ENCODE assay signal across 8 cellular contexts in genomic region chr14:95515080-95515489, GRCh38. TPM values are rescaled to one million over a fixed set of nuclear protein-coding genes. Genes with fewer than 3 reads are reported as not detected.
DNase-seq lines count a peak whose midpoint lies in the region; ATAC-seq and TF ChIP-seq lines count a peak whose summit lies in the region.

No MANE protein-coding gene starts in this region.

- TF ChIP-seq POLR2A in sigmoid colon (IDR thresholded peaks at IDR 0.05) = no peak

- no peaks in the 10 kb centered on the region for H3K27me3 Mint-ChIP-seq in activated T-helper 17 cell treated with anti-CD3 and anti-CD28 coated beads, Interleukin-2, amount 50 U/mL, for 72 hours

- H3K27me3 ChIP-seq in BE2C (no peaks in the 10 kb centered on the region), H7 (ENCODE audit: control insufficient read depth, insufficient read depth, low read length) (peaks cover 34% of the 10 kb centered on the region), heart right ventricle (no peaks in the 10 kb centered on the region), sigmoid colon (peaks cover 4 to 26% (median 20%) of the 10 kb centered on the region in 3 donors)

- ATAC-seq in activated T-helper 17 cell treated with anti-CD3 and anti-CD28 coated beads, Interleukin-2, amount 50 U/mL, for 72 hours (replicated peaks) = peak; percentile 5
- ATAC-seq in heart right ventricle = peak in 6 of 8 donors; percentile 8 to 56 (median 40)
- ATAC-seq in HG03196 (IDR thresholded peaks at IDR 0.05; ENCODE audit: unreplicated experiment) = no peak
- no peak for ATAC-seq in HG03097 (IDR thresholded peaks at IDR 0.05; ENCODE audit: low FRiP score, unreplicated experiment)
- no peak for ATAC-seq in HG03045 (IDR thresholded peaks at IDR 0.05; ENCODE audit: unreplicated experiment)

- H3K9me3 Mint-ChIP-seq in activated T-helper 17 cell treated with anti-CD3 and anti-CD28 coated beads, Interleukin-2, amount 50 U/mL, for 72 hours = no peaks in the 10 kb centered on the region

- H3K4me3 ChIP-seq in BE2C (ENCODE audit: low read depth, low read length) (peak overlapping the region; percentile 15; the same call in 1 of the 2 replicates), H7 (ENCODE audit: insufficient read depth, low read depth, low read length) (no peak overlapping the region), heart right ventricle (peak overlapping the region in 9 of 10 donors; percentile 68 to 86 (median 80)), sigmoid colon (peak overlapping the region in 3 of 4 donors; percentile 60 to 72 (median 65))

- H3K27ac ChIP-seq in heart right ventricle = peak overlapping the region; percentile 67 to 95 (median 92)
- H3K27ac ChIP-seq in sigmoid colon = peak overlapping the region; percentile 22 to 88 (median 74)

- WGBS in heart right ventricle, 2 donors = 20 to 25% methylated on average over 9 of the region's 9 CpGs
- WGBS in sigmoid colon, 2 donors = 37 to 61% methylated on average over 9 of the region's 9 CpGs

- H3K9me3 ChIP-seq in BE2C (no peaks in the 10 kb centered on the region), heart right ventricle (no peaks in the 10 kb centered on the region), sigmoid colon (no peaks in the 10 kb centered on the region)

- H3K4me1 Mint-ChIP-seq in activated T-helper 17 cell treated with anti-CD3 and anti-CD28 coated beads, Interleukin-2, amount 50 U/mL, for 72 hours = peaks cover 43% of the 10 kb centered on the region

- H3K27ac Mint-ChIP-seq in activated T-helper 17 cell treated with anti-CD3 and anti-CD28 coated beads, Interleukin-2, amount 50 U/mL, for 72 hours = peak overlapping the region; percentile 91

- intact Hi-C loops in heart right ventricle (cut with DNase I) (loop anchor here in 2 of 10 donors (5.0 kb wide), 2 partner anchors 33 to 43 kb away; no protein-coding TSS in a partner anchor), sigmoid colon (cut with DNase I) (no loop called here)

- no peak for TF ChIP-seq EP300 in sigmoid colon (IDR thresholded peaks at IDR 0.05)

- peaks cover 54% of the 10 kb centered on the region for H3K36me3 Mint-ChIP-seq in activated T-helper 17 cell treated with anti-CD3 and anti-CD28 coated beads, Interleukin-2, amount 50 U/mL, for 72 hours (ENCODE audit: low read depth)

- peaks cover 41% of the 10 kb centered on the region for H3K4me1 ChIP-seq in BE2C
- H3K4me1 ChIP-seq in heart right ventricle = peaks cover 24 to 83% (median 55%) of the 10 kb centered on the region in 9 donors
- peaks cover 0 to 49% (median 41%) of the 10 kb centered on the region in 4 donors for H3K4me1 ChIP-seq in sigmoid colon

- TF ChIP-seq CTCF in BE2C (IDR thresholded peaks at IDR 0.05; ENCODE audit: low read depth, low read length) (no peak), heart right ventricle (IDR thresholded peaks at IDR 0.05) (no peak), sigmoid colon (IDR thresholded peaks at IDR 0.05) (no peak)

- peak; percentile 63 for DNase-seq in BE2C
- DNase-seq in H7 = peak; percentile 78
- peak in 1 of 2 donors; percentile 59 for DNase-seq in heart right ventricle
- DNase-seq in sigmoid colon = peak; percentile 78

- peak overlapping the region; percentile 90 for H3K4me3 Mint-ChIP-seq in activated T-helper 17 cell treated with anti-CD3 and anti-CD28 coated beads, Interleukin-2, amount 50 U/mL, for 72 hours

- H3K36me3 ChIP-seq in BE2C = no peaks in the 10 kb centered on the region
- H3K36me3 ChIP-seq in H7 (replicated peaks; ENCODE audit: control insufficient read depth, insufficient read depth, low read length) = no peaks in the 10 kb centered on the region
- peaks cover 0 to 3% (median 0%) of the 10 kb centered on the region in 9 donors for H3K36me3 ChIP-seq in heart right ventricle
- H3K36me3 ChIP-seq in sigmoid colon = no peaks in the 10 kb centered on the region

RNA-seq across cellular contexts. Expression of gene SYNE3, which starts 1.4 kb away (rescaled TPM):
- polyA plus RNA-seq in BE2C (2012; ENCODE audit: insufficient read depth, insufficient read length, low read depth) = 13.0 TPM
- 0.31 and 0.63 TPM in 2 replicates for total RNA-seq in H7 (2014; rRNA removed; shearing (Covaris generic))
- 10 to 100 TPM; 78.9 to 79.1 TPM for total RNA-seq in activated T-helper 17 cell treated with anti-CD3 and anti-CD28 coated beads, Interleukin-2, amount 50 U/mL, for 72 hours
- 10 to 100 TPM in 5 of 10 donors, 1 to 10 TPM in 5; 4.8 to 15.4 (median 10.4) TPM for total RNA-seq in heart right ventricle
- 1 to 10 TPM; 1.5 to 5.3 TPM for polyA plus RNA-seq in heart right ventricle
- 10 to 100 TPM in 2 of 4 donors, 1 to 10 TPM in 2; 5.6 to 11.8 (median 9.9) TPM for total RNA-seq in sigmoid colon
- polyA plus RNA-seq in sigmoid colon = 1 to 10 TPM in 2 of 3 donors, under 1 TPM in 1; 0.69 to 6.3 (median 1.8) TPM

RNA-seq across cellular contexts. Expression of gene GLRX5, which starts 19.8 kb away (rescaled TPM):
- polyA plus RNA-seq in BE2C (2012; ENCODE audit: insufficient read depth, insufficient read length, low read depth) = 189 TPM
- total RNA-seq in H7 (2014; rRNA removed; shearing (Covaris generic)) = 67.1 and 73.1 TPM in 2 replicates
- total RNA-seq in activated T-helper 17 cell treated with anti-CD3 and anti-CD28 coated beads, Interleukin-2, amount 50 U/mL, for 72 hours = 10 to 100 TPM; 21.5 to 61.4 TPM
- total RNA-seq in heart right ventricle (100 to 1,000 TPM in 2 of 10 donors, 10 to 100 TPM in 8; 69.9 to 121 (median 91.8) TPM), sigmoid colon (10 to 100 TPM; 30.5 to 61.4 (median 44.3) TPM)
- polyA plus RNA-seq in heart right ventricle (10 to 100 TPM; 49.8 to 66.6 TPM), sigmoid colon (10 to 100 TPM; 45.7 to 97.1 (median 76.9) TPM)

Comparison
In these comparisons a context has a peak if more than half of its experiments do, and no peak if none do; other contexts are left out.
1. ATAC-seq: peak in activated T-helper 17 cell treated with anti-CD3 and anti-CD28 coated beads, Interleukin-2, amount 50 U/mL, for 72 hours (single experiment) and heart right ventricle (6 of 8); none in HG03196 (single experiment), HG03097 (single experiment) and HG03045 (single experiment).
2. RNA of gene SYNE3, which starts 1.4 kb away (total RNA-seq): 78.9 to 79.1 TPM in activated T-helper 17 cell treated with anti-CD3 and anti-CD28 coated beads, Interleukin-2, amount 50 U/mL, for 72 hours; 5.6 to 11.8 TPM in sigmoid colon, 4.8 to 15.4 TPM in heart right ventricle and 0.31 to 0.63 TPM in H7; every median in the first group is over 4 times any median in the second.